23 cellular contexts compared by ENCODE assay signal in genomic region chr7:388023-388355, GRCh38.
"Had no signal": no experiment of that assay in that cellular context is flagged by ENCODE, and none has a peak within 500 bp of the region (broad histone marks: within the 10 kb centered on the region; RNA-seq: fewer than 3 reads in every experiment).

No MANE protein-coding gene starts in this region.

- H3K79me2 ChIP-seq: parathyroid adenoma had no signal

- DNase-seq: activated B cell treated with CpG ODN at 0.5 μM for 24 hours; activated CD4-positive, alpha-beta T cell treated with anti-CD3 and anti-CD28 coated beads for 36 hours; activated CD4-positive, alpha-beta T cell treated with anti-CD3 and anti-CD28 coated beads, Interleukin-2, amount 50 U/mL, for 4 hours; activated naive CD4-positive, alpha-beta T cell treated with anti-CD3 and anti-CD28 coated beads, Interleukin-2, amount 50 U/mL, for 16 hours; activated naive CD8-positive, alpha-beta T cell treated with anti-CD3 and anti-CD28 coated beads, Interleukin-2, amount 50 U/mL, for 24 hours; effector CD8-positive, alpha-beta T cell; foreskin melanocyte; hippocampal formation; stimulated activated CD4-positive, alpha-beta T cell treated with anti-CD3 and anti-CD28 coated beads, Interleukin-2, amount 100 ng/mL, for 24 hours; stimulated activated naive CD8-positive, alpha-beta T cell treated with anti-CD3 and anti-CD28 coated beads, Interleukin-15, amount 100 ng/mL, for 72 hours; T1000 had no signal

- ATAC-seq: activated CD4-positive, alpha-beta T cell treated with anti-CD3 and anti-CD28 coated beads for 36 hours; activated naive CD8-positive, alpha-beta T cell treated with anti-CD3 and anti-CD28 coated beads, Interleukin-2, amount 50 U/mL, for 24 hours; esophagus mucosa; stimulated activated effector memory CD8-positive, alpha-beta T cell treated with anti-CD3 and anti-CD28 coated beads, Interleukin-12 subunit alpha, Interleukin-12 subunit beta, amount 100 ng/mL, for 72 hours; stimulated activated naive CD8-positive, alpha-beta T cell treated with anti-CD3 and anti-CD28 coated beads, Interleukin-15, amount 100 ng/mL, for 72 hours had no signal

- H3K27ac ChIP-seq: body of pancreas, cardiac muscle cell, left ventricle myocardium inferior, neutrophil, parathyroid adenoma, right lobe of liver, skin epidermis, suprapubic skin, tibial nerve, vagina had no signal

- H3K36me3 ChIP-seq: cardiac muscle cell, left ventricle myocardium inferior, neutrophil, right lobe of liver, suprapubic skin, tibial nerve, vagina had no signal

- H3K9me3 ChIP-seq: neutrophil, right lobe of liver, vagina had no signal

- H3K9ac ChIP-seq: parathyroid adenoma had no signal

- H3K4me1 ChIP-seq: body of pancreas, parathyroid adenoma, right lobe of liver, tibial nerve had no signal

- H2AFZ ChIP-seq: parathyroid adenoma had no signal

- H3K4me3 ChIP-seq: body of pancreas, cardiac muscle cell, left ventricle myocardium inferior, right lobe of liver, skin epidermis, suprapubic skin, tibial nerve, vagina had no signal

- H3K27me3 ChIP-seq: body of pancreas, cardiac muscle cell, right lobe of liver, suprapubic skin, tibial nerve, vagina had no signal
